8 cellular contexts compared by ENCODE assay signal in the genomic region with DNA sequence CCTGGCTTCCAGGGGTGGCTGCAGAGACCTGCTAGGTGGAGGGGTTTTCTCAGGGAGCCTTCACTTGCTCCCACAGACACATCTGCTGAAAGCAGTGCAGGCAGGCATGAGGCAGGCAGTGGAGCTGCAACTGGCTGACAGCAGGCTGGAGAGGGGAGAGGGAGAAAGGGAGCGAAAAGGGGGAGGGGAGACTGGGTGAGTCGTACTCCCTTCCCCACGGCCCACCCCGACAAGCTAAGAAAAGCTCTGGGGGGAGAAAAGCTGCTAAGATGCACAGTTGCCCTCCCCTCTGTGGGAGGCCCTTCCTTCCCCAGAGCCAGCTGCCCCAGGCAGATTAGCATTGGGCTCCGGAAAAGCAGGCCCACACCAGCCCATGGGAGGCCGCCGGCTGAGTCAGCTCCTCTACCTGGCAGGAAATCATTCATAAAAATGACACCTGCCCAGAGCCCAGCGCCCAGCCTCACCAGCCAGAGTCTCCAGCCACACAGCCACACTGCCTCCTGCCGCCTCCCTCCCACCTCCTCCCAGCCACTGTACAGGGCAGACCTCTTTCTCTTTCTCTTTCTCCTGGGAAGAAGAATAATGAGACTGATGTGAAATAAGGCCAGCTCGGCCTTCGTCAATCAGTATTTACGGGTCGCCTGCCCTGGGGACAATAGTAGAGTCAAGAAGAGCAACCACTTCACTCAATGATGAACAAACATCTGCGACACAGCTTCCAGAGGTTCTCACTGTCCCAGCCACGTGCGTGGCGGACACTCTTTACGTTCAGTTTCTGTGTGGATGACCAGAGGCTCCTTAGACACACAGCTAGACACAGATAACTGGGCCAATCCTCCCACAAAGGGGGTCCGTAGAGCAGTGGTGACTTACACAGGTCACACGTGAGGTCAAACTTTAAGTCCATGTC. TPM values are rescaled to one million over a fixed set of nuclear protein-coding genes. Genes with fewer than 3 reads are reported as not detected.
DNase-seq lines count a peak whose midpoint lies in the region; ATAC-seq and TF ChIP-seq lines count a peak whose summit lies in the region.

No MANE protein-coding gene starts in this region.

- no peak overlapping the region for H2AK5ac ChIP-seq in IMR-90 (ENCODE audit: low read depth, low read length)

- H3F3A ChIP-seq in SK-N-SH (replicated peaks; ENCODE audit: insufficient read depth): peaks cover 11% of the 10 kb centered on the region

- H3K18ac ChIP-seq in IMR-90 (ENCODE audit: low read depth, low read length): no peak overlapping the region

- no peak overlapping the region for H4K5ac ChIP-seq in IMR-90 (ENCODE audit: low read depth, low read length)

- peak overlapping the region; percentile 30 for H2AK9ac ChIP-seq in IMR-90 (replicated peaks; ENCODE audit: low read depth, low read length, poor library complexity)

- H3K79me1 ChIP-seq in IMR-90 (ENCODE audit: low read depth in 1 of 2, low read length in 2 of 2): no peaks in the 10 kb centered on the region

- dilution Hi-C loops in IMR-90 (cut with HindIII; ENCODE audit: low sequenced_read_pairs, unreplicated experiment): no loop called here

- no peaks in the 10 kb centered on the region for H3K27me3 ChIP-seq in IMR-90 (ENCODE audit: control insufficient read depth, insufficient read depth, low read length)
- no peaks in the 10 kb centered on the region for H3K27me3 ChIP-seq in SK-N-SH (ENCODE audit: insufficient read depth)
- no peaks in the 10 kb centered on the region for H3K27me3 ChIP-seq in iPS-18a (ENCODE audit: control insufficient read depth, insufficient read depth, low read length)
- H3K27me3 ChIP-seq in aorta (ENCODE audit: control insufficient read depth in 1 of 2, insufficient read depth in 2 of 2, low read length in 1 of 2): no peaks in the 10 kb centered on the region

- H3K4me2 ChIP-seq in IMR-90 (ENCODE audit: low read depth, low read length): no peak overlapping the region; the same call in 1 of the 2 replicates
- peak overlapping the region; percentile 57 for H3K4me2 ChIP-seq in SK-N-SH

- no peaks in the 10 kb centered on the region for H3K9me2 ChIP-seq in SK-N-SH

- POLR2A ChIA-PET in IMR-90 (lab: Charles Lee; ENCODE audit: unreplicated experiment): no interaction called here
- POLR2A ChIA-PET in SK-N-SH (lab: Yijun Ruan, JAX): interaction anchor here (0.8 kb wide), 1 partner anchor 97 kb away, joined by 3 read pairs; no protein-coding TSS in a partner anchor

- H3K9me3 ChIP-seq in IMR-90 (ENCODE audit: control insufficient read depth, insufficient read depth, low read length) (no peaks in the 10 kb centered on the region), SK-N-SH (no peaks in the 10 kb centered on the region), iPS-18a (ENCODE audit: control insufficient read depth, low read depth, low read length) (no peaks in the 10 kb centered on the region), aorta (ENCODE audit: control insufficient read depth, low read length) (no peaks in the 10 kb centered on the region)

- TF ChIP-seq POLR2A in IMR-90 (IDR thresholded peaks at IDR 0.05; ENCODE audit: low read depth, low read length): no peak

- ATAC-seq in IMR-90 (ENCODE audit: low read depth) (peak; percentile 55; the same call in 1 of the 2 replicates), aorta (ENCODE audit: low FRiP score) (no peak), GM21737 (IDR thresholded peaks at IDR 0.05; ENCODE audit: unreplicated experiment) (no peak)

- no peak overlapping the region for H2BK20ac ChIP-seq in IMR-90 (ENCODE audit: low read depth, low read length)

- TF ChIP-seq EP300 in SK-N-SH (IDR thresholded peaks at IDR 0.05; ENCODE audit: borderline replicate concordance in 1 of 2, low read depth in 1 of 2, low read length in 1 of 2): no peak

- no TSS peak for BruUV-seq in IMR-90 (replicated peaks; lab: Mats Ljungman, UMichigan)

- H3K79me2 ChIP-seq in SK-N-SH (ENCODE audit: insufficient read depth): no peaks in the 10 kb centered on the region

- in situ Hi-C loops in IMR-90 (cut with MboI; ENCODE audit: low sequenced_read_pairs): no loop called here

- no peaks in the 10 kb centered on the region for H3K9me1 ChIP-seq in IMR-90 (ENCODE audit: insufficient read depth, low read length)

- TF ChIP-seq CTCF in IMR-90 (conservative IDR thresholded peaks at IDR 0.05; ENCODE audit: low read depth, low read length): no peak
- TF ChIP-seq CTCF in SK-N-SH (IDR thresholded peaks at IDR 0.05): no peak

- H4K20me1 ChIP-seq in IMR-90 (ENCODE audit: insufficient read depth, low read length): no peaks in the 10 kb centered on the region; the same call in 1 of the 2 replicates
- H4K20me1 ChIP-seq in SK-N-SH (ENCODE audit: insufficient read depth): no peaks in the 10 kb centered on the region

- H4K91ac ChIP-seq in IMR-90 (ENCODE audit: insufficient read depth, low read depth, low read length): no peak overlapping the region

- CTCF ChIA-PET in IMR-90 (lab: Yijun Ruan, JAX): interaction anchor here (0.6 kb wide), 1 partner anchor 61 kb away, joined by 3 read pairs; no protein-coding TSS in a partner anchor
- CTCF ChIA-PET in SK-N-SH (lab: Yijun Ruan, JAX): interaction anchor here (0.8 to 1.9 kb wide), 3 partner anchors 29 to 109 kb away, joined by 3 to 8 read pairs (median 6); no protein-coding TSS in a partner anchor

- no peak overlapping the region for H2BK15ac ChIP-seq in IMR-90 (ENCODE audit: low read depth, low read length)

- H2AFZ ChIP-seq in IMR-90 (replicated peaks; ENCODE audit: low read length, poor library complexity) (peak overlapping the region; percentile 52), SK-N-SH (ENCODE audit: low read depth) (0 out of 2 replicates have a peak overlapping the region, but pooled peaks have one; percentile 46)

- WGBS in IMR-90 (ENCODE audit: extremely low coverage in 2 of 2, insufficient read length in 1 of 2), 2 experiments: 87% methylated on average over 6 of the region's 20 CpGs; no CpG with 5 or more reads in 1 of the 2 experiments
- 73% methylated on average over 17 of the region's 20 CpGs for WGBS in SK-N-SH (ENCODE audit: low lambda C conversion rate)
- 61 to 65% methylated on average over 20 of the region's 20 CpGs for WGBS in aorta, 2 donors

- H3K56ac ChIP-seq in IMR-90 (ENCODE audit: extremely low read depth, insufficient read depth, low read length): no peak overlapping the region

- H3K14ac ChIP-seq in IMR-90 (replicated peaks; ENCODE audit: low read depth, low read length): no peak overlapping the region

- H2BK120ac ChIP-seq in IMR-90 (ENCODE audit: low read depth, low read length): no peak overlapping the region

- no peak overlapping the region for H2BK5ac ChIP-seq in IMR-90 (ENCODE audit: low read depth, low read length, poor library complexity, severe bottlenecking)

- no peak overlapping the region for H4K8ac ChIP-seq in IMR-90 (ENCODE audit: low read depth in 2 of 2, low read length in 2 of 2)

- peak; percentile 93 for DNase-seq in COLO668 (lab: John Stamatoyannopoulos, UW; ENCODE audit: unreplicated experiment)
- peak; percentile 17 for DNase-seq in IMR-90
- peak; percentile 54 for DNase-seq in SK-N-SH
- no peak for DNase-seq in NOMO-1 (lab: John Stamatoyannopoulos, UW; ENCODE audit: unreplicated experiment in 2 of 2)
- no peak for DNase-seq in globus pallidus (ENCODE audit: low spot score)
- no peak for DNase-seq in aorta

- H3K27ac ChIP-seq in IMR-90 (ENCODE audit: insufficient read depth, low read length): no peak overlapping the region
- no peak overlapping the region for H3K27ac ChIP-seq in SK-N-SH (ENCODE audit: low read depth in 2 of 2, low read length in 1 of 2)
- H3K27ac ChIP-seq in iPS-18a (ENCODE audit: low read length): peak overlapping the region; percentile 11
- H3K27ac ChIP-seq in aorta (ENCODE audit: low read depth in 1 of 2, low read length in 2 of 2): no peak overlapping the region

- H3K4me3 ChIP-seq in IMR-90 (ENCODE audit: insufficient read depth, low read depth, low read length) (no peak overlapping the region), SK-N-SH (ENCODE audit: low read depth in 2 of 2, low read length in 1 of 2) (no peak overlapping the region), iPS-18a (ENCODE audit: low read length) (no peak overlapping the region), aorta (ENCODE audit: low read length in 2 of 2) (no peak overlapping the region)

- no peak overlapping the region; the same call in 1 of the 2 replicates for H3K4ac ChIP-seq in IMR-90 (ENCODE audit: low read depth, low read length)

- H3K9ac ChIP-seq in IMR-90 (ENCODE audit: low read depth, low read length): no peak overlapping the region
- no peak overlapping the region for H3K9ac ChIP-seq in SK-N-SH
- H3K9ac ChIP-seq in iPS-18a (ENCODE audit: low read length): no peak overlapping the region

- no peak for TF ChIP-seq RAD21 in IMR-90 (IDR thresholded peaks at IDR 0.05; ENCODE audit: low read length)
- TF ChIP-seq RAD21 in SK-N-SH (IDR thresholded peaks at IDR 0.05; ENCODE audit: low read length): no peak

- H3K4me1 ChIP-seq in IMR-90 (ENCODE audit: control insufficient read depth, insufficient read depth, low read length) (peaks cover 7% of the 10 kb centered on the region), SK-N-SH (ENCODE audit: control insufficient read depth in 1 of 2, insufficient read depth in 2 of 2, low read depth in 1 of 2, low read length in 1 of 2) (peaks cover 22 to 24% of the 10 kb centered on the region in 2 experiments; a peak in 3 of 4 replicates), iPS-18a (ENCODE audit: control insufficient read depth, low read depth, low read length) (peaks cover 16% of the 10 kb centered on the region), aorta (ENCODE audit: control insufficient read depth in 1 of 2, insufficient read depth in 2 of 2, low read length in 2 of 2) (no peaks in the 10 kb centered on the region)

- no peak overlapping the region for H3K23ac ChIP-seq in IMR-90 (ENCODE audit: low read depth, low read length)

- H3K36me3 ChIP-seq in IMR-90 (ENCODE audit: control insufficient read depth, insufficient read depth, low read length) (no peaks in the 10 kb centered on the region), SK-N-SH (replicated peaks in 1 of 2; ENCODE audit: control insufficient read depth in 1 of 2, insufficient read depth in 2 of 2, low read length in 1 of 2) (no peaks in the 10 kb centered on the region), iPS-18a (ENCODE audit: control insufficient read depth, low read depth, low read length) (no peaks in the 10 kb centered on the region), aorta (ENCODE audit: control insufficient read depth in 1 of 2, insufficient read depth in 2 of 2, low read length in 1 of 2) (no peaks in the 10 kb centered on the region)

- intact Hi-C loops in IMR-90 (cut with micrococcal nuclease) (loop anchor here (10.0 kb wide), 1 partner anchor 57 kb away; no protein-coding TSS in a partner anchor), aorta (cut with DNase I) (no loop called here)

RNA-seq across cellular contexts. Expression of gene C20orf203, which starts 7.7 kb away (rescaled TPM):
- total RNA-seq in IMR-90 (2012; rRNA removed) (not detected in 2 replicates), aorta (1 to 10 TPM in 1 of 2 donors, under 1 TPM in 1; 0.51 to 1.1 TPM)
- polyA plus RNA-seq in IMR-90 (2012; rRNA removed) (0.10 TPM in 1 of 2 replicates, not detected in the other), SK-N-SH (2012; rRNA removed) (not detected in 2 replicates), aorta (under 1 TPM in 1 of 2 donors, not detected in 1; 0.31 TPM)
- polyA plus RNA-seq in IMR-90 (2012; cell fraction: cytosol; rRNA removed): not detected in 2 replicates
- 0.05 and 0.06 TPM in 2 replicates for polyA plus RNA-seq in IMR-90 (2012; cell fraction: nucleus; rRNA removed; ENCODE audit: low replicate concordance)
- not detected in 2 replicates for polyA plus RNA-seq in SK-N-SH (2012; cell fraction: cytosol; rRNA removed)
- polyA plus RNA-seq in SK-N-SH (2012; cell fraction: nucleus; rRNA removed): 0.01 and 0.04 TPM in 2 replicates

Comparison
In these comparisons a context has a peak if more than half of its experiments do, and no peak if none do; other contexts are left out.
1. DNase-seq: peak in COLO668 (single experiment), IMR-90 (single experiment) and SK-N-SH (single experiment); none in NOMO-1 (0 of 2), globus pallidus (single experiment) and aorta (0 of 2).